Comparison of ENCODE assay signal across 30 cellular contexts in genomic region chr3:25507811-25508210, GRCh38.
DNase-seq lines count a peak whose midpoint lies in the region; ATAC-seq, FAIRE-seq and TF ChIP-seq lines count a peak whose summit lies in the region.
"Had no signal": no experiment of that assay in that cellular context is flagged by ENCODE, and none has a peak within 500 bp of the region (broad histone marks: within the 10 kb centered on the region; RNA-seq: fewer than 3 reads in every experiment).

No MANE protein-coding gene starts in this region.

- peak overlapping the region; percentile 76 for H3K9ac ChIP-seq in astrocyte (ENCODE audit: low read length)

- H3K4me3 ChIP-seq in heart right ventricle, result no peak overlapping the region
- H3K4me3 ChIP-seq in astrocyte (ENCODE audit: insufficient read depth, low read depth, low read length), result no peak overlapping the region
- no peak overlapping the region for H3K4me3 ChIP-seq in osteoblast (ENCODE audit: insufficient read depth, low read length)
- no peak overlapping the region for H3K4me3 ChIP-seq in upper lobe of left lung
- H3K4me3 ChIP-seq: breast epithelium, HAP-1, K562 had no signal

- no peak for DNase-seq in heart right ventricle
- DNase-seq in cardiac septum (ENCODE audit: low spot score), result no peak
- no peak for DNase-seq in astrocyte (ENCODE audit: low read depth)
- DNase-seq in osteoblast (ENCODE audit: insufficient read length, low spot score, missing footprints), result no peak
- no peak for DNase-seq in upper lobe of left lung
- no peak for DNase-seq in epidermal melanocyte (ENCODE audit: insufficient read length, low spot score)
- DNase-seq in cerebellum (ENCODE audit: low spot score), result no peak
- DNase-seq: activated CD4-positive, alpha-beta T cell treated with anti-CD3 and anti-CD28 coated beads for 48 hours; activated naive CD4-positive, alpha-beta T cell treated with anti-CD3 and anti-CD28 coated beads, Interleukin-2, amount 50 U/mL, for 16 hours; activated T-cell treated with anti-CD3 and anti-CD28 coated beads for 4 hours; amniotic stem cell; CD8-positive, alpha-beta T cell; DMS 273 treated with DMSO at 0.1 percent for 48 hours; midbrain; naive thymus-derived CD4-positive, alpha-beta T cell; NCI-H1105 treated with DMSO at 0.1 percent for 48 hours; NCI-H2029; NCI-H524 treated with DMSO at 0.1 percent for 48 hours; small intestine; stimulated activated naive CD8-positive, alpha-beta T cell treated with anti-CD3 and anti-CD28 coated beads, Interleukin-15, Interleukin-2, amounts not matched to agents 100 U/mL and 50 U/mL, for 24 hours; T1000 had no signal

- H3K36me3 ChIP-seq in heart right ventricle, result no peaks in the 10 kb centered on the region
- H3K36me3 ChIP-seq in astrocyte (ENCODE audit: insufficient read depth, low read length), result peaks cover 8% of the 10 kb centered on the region
- no peaks in the 10 kb centered on the region for H3K36me3 ChIP-seq in osteoblast (ENCODE audit: insufficient read depth, low read length)
- no peaks in the 10 kb centered on the region for H3K36me3 ChIP-seq in upper lobe of left lung
- H3K36me3 ChIP-seq: breast epithelium, HAP-1 had no signal

- H3K9me3 ChIP-seq in heart right ventricle, result no peaks in the 10 kb centered on the region
- no peaks in the 10 kb centered on the region for H3K9me3 ChIP-seq in astrocyte (ENCODE audit: insufficient read depth, low read depth, low read length)
- no peaks in the 10 kb centered on the region for H3K9me3 ChIP-seq in osteoblast (ENCODE audit: low read depth, low read length)
- H3K9me3 ChIP-seq in upper lobe of left lung, result no peaks in the 10 kb centered on the region
- H3K9me3 ChIP-seq: breast epithelium, HAP-1 had no signal

- peaks cover 12 to 65% (median 38%) of the 10 kb centered on the region in 9 donors for H3K4me1 ChIP-seq in heart right ventricle
- H3K4me1 ChIP-seq in astrocyte (ENCODE audit: insufficient read depth, low read length), result peaks cover 35% of the 10 kb centered on the region
- peaks cover 36% of the 10 kb centered on the region for H3K4me1 ChIP-seq in osteoblast (ENCODE audit: insufficient read depth, low read length)
- H3K4me1 ChIP-seq in upper lobe of left lung, result peaks cover 0 to 6% (median 2%) of the 10 kb centered on the region in 4 donors
- H3K4me1 ChIP-seq: breast epithelium, HAP-1 had no signal

- intact Hi-C loops in heart right ventricle (cut with DNase I), result no loop called here
- intact Hi-C loops in cardiac septum (cut with DNase I), result no loop called here

- H3K27me3 Mint-ChIP-seq in astrocyte (ENCODE audit: low read depth, unreplicated experiment), result no peaks in the 10 kb centered on the region

- H3K79me2 ChIP-seq in astrocyte (ENCODE audit: insufficient read depth, low read length) (peaks cover 52% of the 10 kb centered on the region), osteoblast (ENCODE audit: insufficient read depth, low read length) (no peaks in the 10 kb centered on the region)

- peaks cover 12% of the 10 kb centered on the region for H3K4me1 Mint-ChIP-seq in astrocyte (ENCODE audit: low read depth, unreplicated experiment)
- H3K4me1 Mint-ChIP-seq: naive thymus-derived CD4-positive, alpha-beta T cell had no signal

- H3K4me2 ChIP-seq in astrocyte (ENCODE audit: low read length) (peak overlapping the region; percentile 51), osteoblast (ENCODE audit: insufficient read depth, low read length) (no peak overlapping the region)

- TF ChIP-seq CTCF in heart right ventricle (IDR thresholded peaks at IDR 0.05) (no peak), astrocyte (IDR thresholded peaks at IDR 0.05; ENCODE audit: insufficient read depth, low read depth, low read length) (no peak), osteoblast (IDR thresholded peaks at IDR 0.05; ENCODE audit: extremely low read depth, low read depth, low read length) (no peak), upper lobe of left lung (IDR thresholded peaks at IDR 0.05) (no peak)

- no peak overlapping the region for H3K27ac Mint-ChIP-seq in astrocyte (ENCODE audit: unreplicated experiment)
- H3K27ac Mint-ChIP-seq: activated T-helper 2 cell treated with anti-CD3 and anti-CD28 coated beads, Interferon-gamma antibody, Interleukin-2, Interleukin-4, amounts not matched to agents 10 μg/mL and 5 μg/mL and 100 μg/mL, durations not matched to agents 14 hours and 24 hours and 36 hours; CD8-positive, alpha-beta T cell; naive thymus-derived CD4-positive, alpha-beta T cell had no signal

- no peak for TF ChIP-seq EP300 in upper lobe of left lung (IDR thresholded peaks at IDR 0.05)

- 85 to 89% methylated on average over 1 of the region's 1 CpG for WGBS in heart right ventricle, 2 donors
- WGBS in upper lobe of left lung, 2 donors, result 74 to 78% methylated on average over 1 of the region's 1 CpG

- H4K20me1 ChIP-seq in astrocyte (ENCODE audit: insufficient read depth, low read length) (no peaks in the 10 kb centered on the region), osteoblast (ENCODE audit: insufficient read depth, low read length) (no peaks in the 10 kb centered on the region)

- H3K27ac ChIP-seq in heart right ventricle, result peak overlapping the region in 8 of 10 donors; percentile 36 to 77 (median 67)
- peak overlapping the region; percentile 91 for H3K27ac ChIP-seq in astrocyte (ENCODE audit: low read depth, low read length)
- peak overlapping the region; percentile 82 for H3K27ac ChIP-seq in osteoblast (ENCODE audit: low read depth, low read length)
- peak overlapping the region in 3 of 4 donors; percentile 22 to 45 (median 26) for H3K27ac ChIP-seq in upper lobe of left lung
- H3K27ac ChIP-seq: VCaP had no signal

- no peak for TF ChIP-seq POLR2A in upper lobe of left lung (IDR thresholded peaks at IDR 0.05)

- ATAC-seq in heart right ventricle (no peak), upper lobe of left lung (ENCODE audit: low FRiP score in 2 of 2) (no peak), GM21825 (IDR thresholded peaks at IDR 0.05; ENCODE audit: unreplicated experiment) (no peak)
- ATAC-seq: CD8-positive, alpha-beta T cell; K562; naive thymus-derived CD4-positive, alpha-beta T cell; stimulated activated naive CD8-positive, alpha-beta T cell treated with anti-CD3 and anti-CD28 coated beads, Interleukin-15, Interleukin-2, amounts not matched to agents 100 U/mL and 50 U/mL, for 24 hours had no signal

- no peaks in the 10 kb centered on the region for H3K36me3 Mint-ChIP-seq in astrocyte (ENCODE audit: low read depth, unreplicated experiment)
- H3K36me3 Mint-ChIP-seq: CD8-positive, alpha-beta T cell; naive thymus-derived CD4-positive, alpha-beta T cell had no signal

- H2AFZ ChIP-seq in astrocyte (ENCODE audit: low read depth, low read length), result no peak overlapping the region
- no peak overlapping the region for H2AFZ ChIP-seq in osteoblast (ENCODE audit: low read length)

- no peak overlapping the region for H3K4me3 Mint-ChIP-seq in astrocyte (ENCODE audit: unreplicated experiment)
- H3K4me3 Mint-ChIP-seq: CD8-positive, alpha-beta T cell; naive thymus-derived CD4-positive, alpha-beta T cell had no signal

- no peak for FAIRE-seq in astrocyte (lab: Jason Lieb, UNC)
- FAIRE-seq: A204.1, GM12891, K562, keratinocyte, small intestine had no signal

- peaks cover 5% of the 10 kb centered on the region for H3K9me3 Mint-ChIP-seq in astrocyte (ENCODE audit: unreplicated experiment)
- H3K9me3 Mint-ChIP-seq: activated T-helper 2 cell treated with anti-CD3 and anti-CD28 coated beads, Interferon-gamma antibody, Interleukin-2, Interleukin-4, amounts not matched to agents 10 μg/mL and 5 μg/mL and 100 μg/mL, durations not matched to agents 14 hours and 24 hours and 36 hours; CD8-positive, alpha-beta T cell had no signal

- H3K27me3 ChIP-seq in heart right ventricle, result no peaks in the 10 kb centered on the region
- no peaks in the 10 kb centered on the region for H3K27me3 ChIP-seq in astrocyte (ENCODE audit: insufficient read depth, low read length)
- no peaks in the 10 kb centered on the region for H3K27me3 ChIP-seq in osteoblast (ENCODE audit: insufficient read depth, low read length)
- H3K27me3 ChIP-seq in upper lobe of left lung, result no peaks in the 10 kb centered on the region
- H3K27me3 ChIP-seq: breast epithelium had no signal

Comparison
In these comparisons a context has a peak if more than half of its experiments do, and no peak if none do; other contexts are left out.
1. H3K27ac ChIP-seq: peak in every context shown above with its lines; median percentile 91 in astrocyte; 82 in osteoblast; 67 in heart right ventricle; 26 in upper lobe of left lung.